13 cellular contexts compared by ENCODE assay signal in the genomic region with DNA sequence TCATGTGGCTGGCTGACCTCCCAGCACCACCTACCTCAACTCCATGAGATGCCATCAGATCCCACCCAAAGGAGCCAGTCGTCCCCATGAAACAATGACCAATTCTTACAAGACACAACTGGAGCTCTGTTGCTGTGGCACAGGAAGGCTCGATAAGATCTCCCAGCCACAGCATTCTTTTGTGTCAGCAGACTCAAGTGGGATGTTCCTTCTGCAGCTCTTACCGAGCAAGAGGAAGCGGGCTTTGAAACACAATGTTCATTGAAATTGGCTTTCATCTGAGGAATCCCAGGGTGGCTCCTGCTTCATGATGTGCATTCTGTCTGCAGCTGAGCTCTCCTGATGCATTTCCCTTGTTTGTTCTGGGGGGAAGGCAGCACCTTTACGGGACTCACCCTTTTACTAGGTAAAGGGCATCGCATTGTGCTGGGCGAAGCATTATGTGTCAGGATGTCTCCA.
A peak's percentile ranks its signal among the peaks of the same experiment; 100 is the strongest.
DNase-seq lines count a peak whose midpoint lies in the region; ATAC-seq, FAIRE-seq and TF ChIP-seq lines count a peak whose summit lies in the region.
"Had no signal": no experiment of that assay in that cellular context is flagged by ENCODE, and none has a peak within 500 bp of the region (broad histone marks: within the 10 kb centered on the region; RNA-seq: fewer than 3 reads in every experiment).

No MANE protein-coding gene starts in this region.

- H4K20me1 ChIP-seq in HepG2 (ENCODE audit: insufficient read depth, low read length) (no peaks in the 10 kb centered on the region), mammary epithelial cell (ENCODE audit: insufficient read depth, low read length) (no peaks in the 10 kb centered on the region)

- TF ChIP-seq CTCF in liver (IDR thresholded peaks at IDR 0.05; ENCODE audit: low read depth, low read length, missing input control): no peak
- TF ChIP-seq CTCF in HepG2 (CRISPR knock-in tag; IDR thresholded peaks at IDR 0.05): no peak
- no peak for TF ChIP-seq CTCF in mammary epithelial cell (conservative IDR thresholded peaks at IDR 0.05 in 1 of 2, IDR thresholded peaks at IDR 0.05 in 1 of 2; ENCODE audit: extremely low read depth in 1 of 2, insufficient read depth in 1 of 2, low read depth in 1 of 2, low read length in 2 of 2)

- DNase-seq in HepG2 (ENCODE audit: low spot score): no peak
- DNase-seq in mammary epithelial cell: peak; percentile 92
- no peak for DNase-seq in left lobe of liver (ENCODE audit: low spot score)
- DNase-seq in stimulated activated CD4-positive, alpha-beta T cell treated with anti-CD3 and anti-CD28 coated beads, Interleukin-4, amount 100 ng/mL, for 4 hours: no peak
- DNase-seq in NCI-H2196 (lab: John Stamatoyannopoulos, UW; ENCODE audit: unreplicated experiment): no peak
- DNase-seq: activated naive CD4-positive, alpha-beta T cell; AML-193; stimulated activated naive CD4-positive, alpha-beta T cell treated with Interleukin-2 at 50 U/mL for 16 hours had no signal

- no peaks in the 10 kb centered on the region for H3K79me2 ChIP-seq in HepG2 (ENCODE audit: insufficient read depth, low read length)
- H3K79me2 ChIP-seq in mammary epithelial cell (ENCODE audit: insufficient read depth, low read length): no peaks in the 10 kb centered on the region

- peak; percentile 6 to 11 for TF ChIP-seq RAD21 in liver (IDR thresholded peaks at IDR 0.05)
- no peak for TF ChIP-seq RAD21 in HepG2 (CRISPR knock-in tag; IDR thresholded peaks at IDR 0.05)

- no peaks in the 10 kb centered on the region for H3K36me3 ChIP-seq in liver (ENCODE audit: control insufficient read depth in 4 of 4, insufficient read depth in 3 of 4, low read depth in 1 of 4, low read length in 3 of 4)
- no peaks in the 10 kb centered on the region for H3K36me3 ChIP-seq in HepG2 (replicated peaks in 1 of 2; ENCODE audit: control insufficient read depth in 1 of 2, insufficient read depth in 2 of 2, low read length in 2 of 2)
- no peaks in the 10 kb centered on the region for H3K36me3 ChIP-seq in mammary epithelial cell (ENCODE audit: insufficient read depth, low read length)

- in situ Hi-C loops in HepG2 (cut with HindIII; ENCODE audit: extremely low pct_ligation_motif_present, low pct_unique_long_range_greater_than_20kb) (no loop called here), mammary epithelial cell (cut with MboI; ENCODE audit: low sequenced_read_pairs in 2 of 2) (no loop called here)

- CTCF ChIA-PET in HepG2 (lab: Yijun Ruan, JAX; ENCODE audit: low intra/inter-chr PET ratio, low total read pairs): no interaction called here
- CTCF ChIA-PET in mammary epithelial cell (lab: Charles Lee; ENCODE audit: low non-redundant PET): no interaction called here

- no peak for TF ChIP-seq EP300 in HepG2 (IDR thresholded peaks at IDR 0.05; ENCODE audit: low read depth in 2 of 2, low read length in 2 of 2)
- TF ChIP-seq EP300 in HepG2 (CRISPR knock-in tag; IDR thresholded peaks at IDR 0.05; ENCODE audit: borderline replicate concordance): no peak

- no peak overlapping the region for H3K4me2 ChIP-seq in HepG2 (ENCODE audit: low read depth, low read length)
- peak overlapping the region; percentile 73 for H3K4me2 ChIP-seq in mammary epithelial cell (ENCODE audit: insufficient read depth, low read depth, low read length)

- BruUV-seq in HepG2 (replicated peaks; lab: Mats Ljungman, UMichigan) (no TSS peak), mammary epithelial cell (replicated peaks; lab: Mats Ljungman, UMichigan) (no TSS peak)

- dilution Hi-C loops in mammary epithelial cell (cut with HindIII; ENCODE audit: low sequenced_read_pairs): loop anchor here (5.0 to 25.0 kb wide), 3 partner anchors 102 to 378 kb away; no protein-coding TSS in a partner anchor

- H3K9ac ChIP-seq in liver (ENCODE audit: low read depth in 1 of 2, low read length in 2 of 2): no peak overlapping the region
- no peak overlapping the region for H3K9ac ChIP-seq in HepG2 (ENCODE audit: insufficient read depth, low read depth, low read length)
- H3K9ac ChIP-seq in mammary epithelial cell (ENCODE audit: insufficient read depth, low read length): peak overlapping the region; percentile 22

- intact Hi-C loops in HepG2 (cut with micrococcal nuclease; ENCODE audit: unreplicated experiment) (no loop called here), mammary epithelial cell (cut with micrococcal nuclease) (loop anchor here (5.0 to 10.0 kb wide), 4 partner anchors 118 to 255 kb away; no protein-coding TSS in a partner anchor)

- no peaks in the 10 kb centered on the region for H3K27me3 ChIP-seq in liver (ENCODE audit: control insufficient read depth in 4 of 4, insufficient read depth in 4 of 4, low read length in 3 of 4)
- no peaks in the 10 kb centered on the region for H3K27me3 ChIP-seq in HepG2 (ENCODE audit: control insufficient read depth in 1 of 2, insufficient read depth in 2 of 2, low read length in 2 of 2)
- no peaks in the 10 kb centered on the region for H3K27me3 ChIP-seq in mammary epithelial cell (ENCODE audit: insufficient read depth, low read length)

- H3K27ac ChIP-seq in liver (ENCODE audit: low read depth in 1 of 2, low read length in 2 of 2): no peak overlapping the region
- no peak overlapping the region for H3K27ac ChIP-seq in HepG2 (ENCODE audit: extremely low read length, insufficient read depth, low read length)
- peak overlapping the region; percentile 77 for H3K27ac ChIP-seq in mammary epithelial cell (ENCODE audit: insufficient read depth, low read depth, low read length)
- H3K27ac ChIP-seq: VCaP had no signal

- no peaks in the 10 kb centered on the region for H3K4me1 ChIP-seq in liver (ENCODE audit: control insufficient read depth in 4 of 4, insufficient read depth in 4 of 4, low read length in 3 of 4)
- no peaks in the 10 kb centered on the region for H3K4me1 ChIP-seq in HepG2 (ENCODE audit: insufficient read depth, low read length)
- peaks cover 47% of the 10 kb centered on the region for H3K4me1 ChIP-seq in mammary epithelial cell (ENCODE audit: insufficient read depth, low read length)

- ATAC-seq in HepG2: no peak
- peak; percentile 52 for ATAC-seq in left lobe of liver
- ATAC-seq in HG03159 (IDR thresholded peaks at IDR 0.05; ENCODE audit: unreplicated experiment): no peak
- no peak for ATAC-seq in GM19397 (IDR thresholded peaks at IDR 0.05; ENCODE audit: unreplicated experiment)

- no peak for FAIRE-seq in HepG2 (lab: Jason Lieb, UNC)

- H2AFZ ChIP-seq in HepG2 (ENCODE audit: low read length) (no peak overlapping the region), mammary epithelial cell (ENCODE audit: low read depth, low read length) (peak overlapping the region; percentile 84)

- H3K9me3 ChIP-seq in liver (ENCODE audit: control insufficient read depth in 4 of 4, low read length in 3 of 4) (no peaks in the 10 kb centered on the region), HepG2 (ENCODE audit: low read length) (no peaks in the 10 kb centered on the region), mammary epithelial cell (replicated peaks; ENCODE audit: insufficient read depth, low read length) (no peaks in the 10 kb centered on the region)

- POLR2A ChIA-PET in HepG2 (lab: Yijun Ruan, JAX): no interaction called here

- WGBS in liver: 68% methylated on average over 7 of the region's 7 CpGs
- 46% methylated on average over 7 of the region's 7 CpGs for WGBS in HepG2 (ENCODE audit: low lambda C conversion rate)
- WGBS in mammary epithelial cell (ENCODE audit: low coverage, missing lambda C conversion rate): 26% methylated on average over 7 of the region's 7 CpGs

- TF ChIP-seq POLR2A in HepG2 (IDR thresholded peaks at IDR 0.05; ENCODE audit: insufficient read depth in 1 of 2, low read depth in 2 of 2, low read length in 2 of 2): no peak

- H3K4me3 ChIP-seq in liver (ENCODE audit: low read depth in 1 of 3, low read length in 3 of 3) (no peak overlapping the region), HepG2 (replicated peaks in 1 of 3; ENCODE audit: insufficient read depth in 1 of 3, low read depth in 2 of 3, low read length in 3 of 3) (no peak overlapping the region), mammary epithelial cell (replicated peaks in 1 of 3; ENCODE audit: insufficient read depth in 1 of 3, low read depth in 2 of 3, low read length in 3 of 3) (peak overlapping the region; percentile 27 to 38 (median 35))
- H3K4me3 ChIP-seq: lung had no signal

TF ChIP-seq in liver, 16 proteins besides CTCF, POLR2A, EP300 and RAD21:
- TF ChIP-seq HNF4G (IDR thresholded peaks at IDR 0.05) (no peak), NR2F2 (IDR thresholded peaks at IDR 0.05) (peak; percentile 9)

TF ChIP-seq in HepG2, 621 proteins besides CTCF, POLR2A, EP300 and RAD21 (continues in another document):
- TF ChIP-seq ZSCAN25 (CRISPR knock-in tag; IDR thresholded peaks at IDR 0.05) (no peak), RXRA (CRISPR knock-in tag; IDR thresholded peaks at IDR 0.05) (no peak), PLRG1 (conservative IDR thresholded peaks at IDR 0.05) (no peak), KAT8 (CRISPR knock-in tag; IDR thresholded peaks at IDR 0.05) (no peak)
- TF ChIP-seq, protein P1, sequence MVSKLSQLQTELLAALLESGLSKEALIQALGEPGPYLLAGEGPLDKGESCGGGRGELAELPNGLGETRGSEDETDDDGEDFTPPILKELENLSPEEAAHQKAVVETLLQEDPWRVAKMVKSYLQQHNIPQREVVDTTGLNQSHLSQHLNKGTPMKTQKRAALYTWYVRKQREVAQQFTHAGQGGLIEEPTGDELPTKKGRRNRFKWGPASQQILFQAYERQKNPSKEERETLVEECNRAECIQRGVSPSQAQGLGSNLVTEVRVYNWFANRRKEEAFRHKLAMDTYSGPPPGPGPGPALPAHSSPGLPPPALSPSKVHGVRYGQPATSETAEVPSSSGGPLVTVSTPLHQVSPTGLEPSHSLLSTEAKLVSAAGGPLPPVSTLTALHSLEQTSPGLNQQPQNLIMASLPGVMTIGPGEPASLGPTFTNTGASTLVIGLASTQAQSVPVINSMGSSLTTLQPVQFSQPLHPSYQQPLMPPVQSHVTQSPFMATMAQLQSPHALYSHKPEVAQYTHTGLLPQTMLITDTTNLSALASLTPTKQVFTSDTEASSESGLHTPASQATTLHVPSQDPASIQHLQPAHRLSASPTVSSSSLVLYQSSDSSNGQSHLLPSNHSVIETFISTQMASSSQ (IDR thresholded peaks at IDR 0.05; ENCODE audit: low read depth): no peak
- TF ChIP-seq, protein P1 (CRISPR knock-in tag; IDR thresholded peaks at IDR 0.05; ENCODE audit: borderline replicate concordance): no peak

Comparison
In these comparisons a context has a peak if more than half of its experiments do, and no peak if none do; other contexts are left out.
1. H3K4me3 ChIP-seq: peak in mammary epithelial cell (3 of 3); none in liver (0 of 3) and HepG2 (0 of 3).